Comparison of ENCODE assay signal across 1 cellular context in the genomic region with DNA sequence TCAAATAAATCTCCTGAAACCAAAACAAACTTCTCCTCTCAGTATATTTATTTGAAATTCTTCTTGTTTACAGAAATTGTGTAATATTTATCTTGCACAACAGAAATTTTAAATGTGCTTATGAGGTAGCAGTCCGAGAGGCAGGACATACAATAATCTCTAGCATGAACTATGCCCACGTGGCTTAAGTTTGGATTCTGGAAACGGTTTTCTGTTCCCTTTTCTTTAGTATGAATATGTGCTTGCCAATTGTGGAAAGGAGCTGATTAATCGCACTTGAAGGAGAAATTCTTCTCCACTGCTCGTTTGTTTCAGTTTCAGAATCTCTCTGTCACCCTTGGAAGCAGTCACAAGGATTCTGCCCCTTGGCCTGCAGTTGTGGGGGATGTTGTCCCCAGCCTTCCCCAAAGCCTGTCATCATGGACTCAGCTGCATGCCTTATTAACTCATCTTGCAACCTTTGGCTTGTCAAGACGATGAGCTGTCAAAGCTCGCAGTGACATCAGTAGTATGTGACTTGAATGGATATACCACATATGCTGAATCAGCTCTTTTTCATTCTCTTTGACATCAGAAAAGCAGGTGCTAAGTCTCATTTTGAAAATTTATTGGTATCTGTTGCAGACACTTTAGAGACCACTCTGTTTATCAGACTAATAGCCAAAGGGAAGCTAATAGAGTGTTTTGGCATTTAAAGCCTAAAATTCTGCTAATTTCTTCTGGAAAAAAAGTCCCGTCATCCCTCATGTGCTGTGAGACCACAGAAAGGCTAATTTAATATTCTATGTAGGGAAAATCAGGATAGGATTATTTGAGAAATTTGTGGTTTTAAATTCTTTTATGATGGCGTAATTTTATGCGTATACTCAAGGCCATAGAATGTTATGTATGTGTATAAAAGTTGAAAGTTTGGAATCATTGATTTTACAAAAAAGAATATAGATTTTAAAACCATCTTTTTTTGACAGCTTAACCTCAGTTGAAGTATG.
TF ChIP-seq lines count a peak whose summit lies in the region.

No MANE protein-coding gene starts in this region.

TF ChIP-seq in WTC11, 78 proteins besides CTCF, POLR2A, EP300 and RAD21 (continued from another document):
- TF ChIP-seq, protein P1, sequence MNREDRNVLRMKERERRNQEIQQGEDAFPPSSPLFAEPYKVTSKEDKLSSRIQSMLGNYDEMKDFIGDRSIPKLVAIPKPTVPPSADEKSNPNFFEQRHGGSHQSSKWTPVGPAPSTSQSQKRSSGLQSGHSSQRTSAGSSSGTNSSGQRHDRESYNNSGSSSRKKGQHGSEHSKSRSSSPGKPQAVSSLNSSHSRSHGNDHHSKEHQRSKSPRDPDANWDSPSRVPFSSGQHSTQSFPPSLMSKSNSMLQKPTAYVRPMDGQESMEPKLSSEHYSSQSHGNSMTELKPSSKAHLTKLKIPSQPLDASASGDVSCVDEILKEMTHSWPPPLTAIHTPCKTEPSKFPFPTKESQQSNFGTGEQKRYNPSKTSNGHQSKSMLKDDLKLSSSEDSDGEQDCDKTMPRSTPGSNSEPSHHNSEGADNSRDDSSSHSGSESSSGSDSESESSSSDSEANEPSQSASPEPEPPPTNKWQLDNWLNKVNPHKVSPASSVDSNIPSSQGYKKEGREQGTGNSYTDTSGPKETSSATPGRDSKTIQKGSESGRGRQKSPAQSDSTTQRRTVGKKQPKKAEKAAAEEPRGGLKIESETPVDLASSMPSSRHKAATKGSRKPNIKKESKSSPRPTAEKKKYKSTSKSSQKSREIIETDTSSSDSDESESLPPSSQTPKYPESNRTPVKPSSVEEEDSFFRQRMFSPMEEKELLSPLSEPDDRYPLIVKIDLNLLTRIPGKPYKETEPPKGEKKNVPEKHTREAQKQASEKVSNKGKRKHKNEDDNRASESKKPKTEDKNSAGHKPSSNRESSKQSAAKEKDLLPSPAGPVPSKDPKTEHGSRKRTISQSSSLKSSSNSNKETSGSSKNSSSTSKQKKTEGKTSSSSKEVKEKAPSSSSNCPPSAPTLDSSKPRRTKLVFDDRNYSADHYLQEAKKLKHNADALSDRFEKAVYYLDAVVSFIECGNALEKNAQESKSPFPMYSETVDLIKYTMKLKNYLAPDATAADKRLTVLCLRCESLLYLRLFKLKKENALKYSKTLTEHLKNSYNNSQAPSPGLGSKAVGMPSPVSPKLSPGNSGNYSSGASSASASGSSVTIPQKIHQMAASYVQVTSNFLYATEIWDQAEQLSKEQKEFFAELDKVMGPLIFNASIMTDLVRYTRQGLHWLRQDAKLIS (CRISPR knock-in tag; IDR thresholded peaks at IDR 0.05; ENCODE audit: borderline replicate concordance), result no peak
- TF ChIP-seq ESRRA (CRISPR knock-in tag; IDR thresholded peaks at IDR 0.05; ENCODE audit: borderline replicate concordance), result no peak
- TF ChIP-seq ZNF416 (CRISPR knock-in tag; IDR thresholded peaks at IDR 0.05), result no peak
- no peak for TF ChIP-seq CREB1 (CRISPR knock-in tag; IDR thresholded peaks at IDR 0.05)
TF ChIP-seq in WTC11: peak in this region for 0.
